In genomic region chr3:136928240-136928639, GRCh38 we compare ENCODE assay signal across 1 cellular context.
TF ChIP-seq lines count a peak whose summit lies in the region.

No MANE protein-coding gene starts in this region.

TF ChIP-seq in GM12878, 131 proteins besides CTCF, POLR2A, EP300 and RAD21:
- TF ChIP-seq USF1 (IDR thresholded peaks at IDR 0.05; ENCODE audit: borderline replicate concordance, extremely low read length, insufficient read depth, low read depth, low read length) (no peak), NR2F1 (conservative IDR thresholded peaks at IDR 0.05) (peak; percentile 53; the same call in 1 of the 2 replicates)
TF ChIP-seq in GM12878: peak in this region for 1.
